ENCODE assay signal across 20 cellular contexts in the genomic region with DNA sequence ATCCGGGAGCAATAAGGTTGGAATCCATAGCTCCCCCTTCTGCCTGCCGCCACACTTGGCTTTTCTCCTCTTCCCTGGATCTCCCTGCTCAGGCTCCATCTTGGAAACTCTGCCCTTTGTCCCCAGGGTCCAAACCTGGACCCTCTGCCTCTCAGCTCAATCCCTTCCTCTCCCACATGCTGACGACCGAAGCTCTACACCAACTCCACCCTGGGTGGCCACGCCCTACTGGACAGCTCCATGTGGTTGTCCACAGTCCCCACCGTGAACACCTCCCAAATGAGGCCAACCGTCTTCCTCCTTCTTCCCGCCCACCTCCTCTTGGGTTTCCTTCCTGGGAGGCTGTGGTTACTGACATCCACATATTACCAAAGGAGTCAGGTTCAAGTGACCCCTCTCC. TPM values are rescaled to one million over a fixed set of nuclear protein-coding genes. Genes with fewer than 3 reads are reported as not detected.
A peak's percentile ranks its signal among the peaks of the same experiment; 100 is the strongest.
DNase-seq lines count a peak whose midpoint lies in the region; ATAC-seq, FAIRE-seq and TF ChIP-seq lines count a peak whose summit lies in the region.
"Had no signal": no experiment of that assay in that cellular context is flagged by ENCODE, and none has a peak within 500 bp of the region (broad histone marks: within the 10 kb centered on the region; RNA-seq: fewer than 3 reads in every experiment).

No MANE protein-coding gene starts in this region.

- no TSS peak for BruUV-seq in K562 (replicated peaks; lab: Mats Ljungman, UMichigan)

- H3K4me3 ChIP-seq in HEK293 (ENCODE audit: low read depth, low read length) (no peak overlapping the region), K562 (no peak overlapping the region), WERI-Rb-1 (ENCODE audit: low read depth, low read length) (no peak overlapping the region)
- H3K4me3 ChIP-seq: Peyer's patch, SJCRH30 had no signal

- TF ChIP-seq RAD21 in K562 (CRISPR knock-in tag; conservative IDR thresholded peaks at IDR 0.05 in 1 of 2, IDR thresholded peaks at IDR 0.05 in 1 of 2) = no peak

- peak; percentile 66 for ATAC-seq in K562

- TF ChIP-seq CTCF in HEK293 (tag by site-specific recombination; IDR thresholded peaks at IDR 0.05) (no peak), K562 (IDR thresholded peaks at IDR 0.05 in 2 of 3, conservative IDR thresholded peaks at IDR 0.05 in 1 of 3; ENCODE audit: insufficient read depth in 2 of 3, low read depth in 1 of 3, low read length in 3 of 3) (no peak), WERI-Rb-1 (IDR thresholded peaks at IDR 0.05; ENCODE audit: low read depth, low read length) (no peak)

- H3K4me2 ChIP-seq in K562 (ENCODE audit: insufficient read depth, low read length) = no peak overlapping the region

- CTCF ChIA-PET in HEK293 (lab: Yijun Ruan, JAX) = interaction anchor here (0.6 to 1.9 kb wide), 3 partner anchors 13 to 142 kb away, joined by 3 to 7 read pairs (median 3); no protein-coding TSS in a partner anchor
- CTCF ChIA-PET in K562 (lab: Yijun Ruan, JAX; ENCODE audit: low intra/inter-chr PET ratio) = no interaction called here

- POLR2A ChIA-PET in HEK293 (lab: Yijun Ruan, JAX) (interaction anchor here (1.2 kb wide), 1 partner anchor 9 kb away, joined by 3 read pairs; no protein-coding TSS in a partner anchor), K562 (lab: Yijun Ruan, JAX) (interaction anchor here (0.7 to 1.2 kb wide), 4 partner anchors 9 to 16 kb away, joined by 3 to 4 read pairs (median 4); no protein-coding TSS in a partner anchor)

- WGBS in K562 (ENCODE audit: insufficient coverage, low coverage, missing lambda C conversion rate) = 0% methylated on average over 8 of the region's 8 CpGs

- peaks cover 24 to 47% of the 10 kb centered on the region in 2 experiments; a peak in 4 of 5 replicates for H3K27me3 ChIP-seq in K562 (ENCODE audit: control insufficient read depth in 2 of 2, insufficient read depth in 2 of 2, low read length in 2 of 2)
- no peaks in the 10 kb centered on the region for H3K27me3 ChIP-seq in WERI-Rb-1 (ENCODE audit: insufficient read depth, low read depth, severe bottlenecking)
- H3K27me3 ChIP-seq: Peyer's patch, SJCRH30 had no signal

- FAIRE-seq in K562 (lab: Jason Lieb, UNC) = no peak
- no peak for FAIRE-seq in GM12892 (lab: Jason Lieb, UNC)

- intact Hi-C loops in K562 (cut with micrococcal nuclease) = no loop called here

- H3K27ac ChIP-seq in HEK293 (ENCODE audit: extremely low read depth, low read depth, low read length) = no peak overlapping the region
- H3K27ac ChIP-seq in K562 (ENCODE audit: extremely low read depth, low read depth, low read length) = no peak overlapping the region
- H3K27ac ChIP-seq in WERI-Rb-1 = no peak overlapping the region
- H3K27ac ChIP-seq: Peyer's patch, SJCRH30 had no signal

- H2AFZ ChIP-seq in K562 (ENCODE audit: low read depth, low read length) = no peak overlapping the region

- no peak overlapping the region for H3K9ac ChIP-seq in K562 (ENCODE audit: insufficient read depth in 1 of 2, low read depth in 2 of 2, low read length in 2 of 2)

- peak in 3 of 4 experiments; percentile 29 to 54 (median 44) for DNase-seq in K562 (ENCODE audit: extremely low read depth in 1 of 4, low spot score in 3 of 4)
- DNase-seq in iPS-NIHi11 (ENCODE audit: low spot score) = peak; percentile 12
- no peak for DNase-seq in nucleus accumbens (lab: John Stamatoyannopoulos, UW)
- DNase-seq in WERI-Rb-1 = no peak
- DNase-seq in GM12892 (ENCODE audit: insufficient read length) = no peak
- no peak for DNase-seq in Kasumi-1 (lab: John Stamatoyannopoulos, UW)
- DNase-seq: ACHN, C1 segment of cervical spinal cord, EL, H9, MV-4-11, NCI-H1694, NCI-H2081, NCI-H2171, NCI-H345, NCI-H524, SJCRH30 had no signal

- TF ChIP-seq EP300 in K562 (IDR thresholded peaks at IDR 0.05; ENCODE audit: low read length) = no peak

- H3K36me3 ChIP-seq in HEK293 (ENCODE audit: control insufficient read depth in 2 of 2, insufficient read depth in 1 of 2, low read length in 2 of 2) (no peaks in the 10 kb centered on the region), K562 (ENCODE audit: control insufficient read depth, insufficient read depth, low read length) (no peaks in the 10 kb centered on the region), WERI-Rb-1 (no peaks in the 10 kb centered on the region)
- H3K36me3 ChIP-seq: SJCRH30 had no signal

- in situ Hi-C loops in K562 (cut with MboI) = loop anchor here (25.0 kb wide), 1 partner anchor 414 kb away; a partner anchor contains a TSS

- H3K9me3 ChIP-seq in HEK293 (ENCODE audit: control insufficient read depth, insufficient read depth, low read depth, low read length) (no peaks in the 10 kb centered on the region; the same call in 1 of the 2 replicates), K562 (replicated peaks; ENCODE audit: control insufficient read depth, insufficient read depth, low read depth, low read length) (peaks cover 4% of the 10 kb centered on the region), WERI-Rb-1 (ENCODE audit: severe bottlenecking) (peaks cover 9% of the 10 kb centered on the region)
- H3K9me3 ChIP-seq: SJCRH30 had no signal

- no peaks in the 10 kb centered on the region for H3K9me1 ChIP-seq in K562 (ENCODE audit: control insufficient read depth, insufficient read depth, low read length)

- H3K4me1 ChIP-seq in HEK293 (ENCODE audit: control insufficient read depth, insufficient read depth, low read length) = no peaks in the 10 kb centered on the region
- H3K4me1 ChIP-seq in K562 (replicated peaks in 1 of 2; ENCODE audit: control insufficient read depth in 2 of 2, insufficient read depth in 2 of 2, low read length in 2 of 2) = peaks cover 0 to 7% of the 10 kb centered on the region in 2 experiments; a peak in 3 of 5 replicates
- H3K4me1 ChIP-seq: SJCRH30 had no signal

- no peaks in the 10 kb centered on the region for H3K79me2 ChIP-seq in K562 (ENCODE audit: control insufficient read depth, insufficient read depth, low read length)

- TF ChIP-seq POLR2A in K562 (conservative IDR thresholded peaks at IDR 0.05) = no peak
- TF ChIP-seq POLR2A in GM12892 (IDR thresholded peaks at IDR 0.05; ENCODE audit: low read depth, low read length) = no peak

- H4K20me1 ChIP-seq in K562 (replicated peaks; ENCODE audit: control insufficient read depth, insufficient read depth, low read length) = no peaks in the 10 kb centered on the region

RNA-seq across cellular contexts. Expression of a gene that starts 22.6 kb away (rescaled TPM):
- 4.5 and 5.4 TPM in 2 replicates for total RNA-seq in K562 (2011; cell fraction: chromatin; rRNA removed; ENCODE audit: low replicate concordance)
- 2.3 and 3.6 TPM in 2 replicates for total RNA-seq in K562 (2011; cell fraction: nucleolus; rRNA removed)
- 3.8 and 4.8 TPM in 2 replicates for total RNA-seq in K562 (2011; cell fraction: nucleoplasm; rRNA removed)
- 5.0 and 8.9 TPM in 2 replicates for total RNA-seq in K562 (2014; rRNA removed)
- total RNA-seq in K562 (2014; rRNA removed; fragmentation: Illumina TruSeq; extraction: Trizol) = 4.2 and 4.3 TPM in 2 replicates
- 5.9 and 6.1 TPM in 2 replicates for total RNA-seq in K562 (2015; rRNA removed; fragmentation: Illumina TruSeq; extraction: Trizol)
- 5.1 and 5.6 TPM in 2 replicates for total RNA-seq in K562 (2021)
- 1.9 and 5.8 TPM in 2 replicates for polyA plus RNA-seq in K562 (2011; rRNA removed)
- polyA plus RNA-seq in K562 (2011; cell fraction: cytosol; rRNA removed) = 1.0 and 2.2 TPM in 2 replicates
- 7.8 and 17.0 TPM in 2 replicates for polyA plus RNA-seq in K562 (2011; cell fraction: nucleus; rRNA removed)
- 5.6 and 7.1 TPM in 2 replicates for polyA plus RNA-seq in K562 (2012)
- polyA plus RNA-seq in K562 (2014; fragmentation: Illumina TruSeq; extraction: Trizol) = 4.1 and 5.4 TPM in 2 replicates
- 1 to 10 TPM; 1.6 to 2.1 TPM for polyA plus RNA-seq in K562 (2014; fragmentation: Nextera tagmentation; extraction: Ambion mirVana)
- 4.8 and 5.8 TPM in 2 replicates for polyA plus RNA-seq in K562 (2014; rRNA removed)
- polyA minus RNA-seq in K562 (2011; rRNA and poly(A)+ RNA removed) = 1.5 and 5.0 TPM in 2 replicates
- 1.7 and 3.9 TPM in 2 replicates for polyA minus RNA-seq in K562 (2011; cell fraction: cytosol; rRNA and poly(A)+ RNA removed)
- 2.2 and 5.8 TPM in 2 replicates for polyA minus RNA-seq in K562 (2011; cell fraction: nucleus; rRNA and poly(A)+ RNA removed)
- 7.5 TPM for polyA plus RNA-seq in GM12892 (2012; ENCODE audit: missing spikeins)
- total RNA-seq: SJCRH30 had no signal

RNA-seq across cellular contexts. Expression of a gene that starts 51.4 kb away (rescaled TPM):
- not detected in 2 replicates for total RNA-seq in K562 (2011; cell fraction: chromatin; rRNA removed; ENCODE audit: low replicate concordance)
- total RNA-seq in K562 (2011; cell fraction: nucleolus; rRNA removed) = not detected in 2 replicates
- total RNA-seq in K562 (2011; cell fraction: nucleoplasm; rRNA removed) = not detected in 2 replicates
- not detected in 2 replicates for total RNA-seq in K562 (2014; rRNA removed)
- total RNA-seq in K562 (2014; rRNA removed; fragmentation: Illumina TruSeq; extraction: Trizol) = not detected in 2 replicates
- total RNA-seq in K562 (2015; rRNA removed; fragmentation: Illumina TruSeq; extraction: Trizol) = not detected in 2 replicates
- total RNA-seq in K562 (2021) = not detected in 2 replicates
- polyA plus RNA-seq in K562 (2011; rRNA removed) = not detected in 2 replicates
- not detected in 2 replicates for polyA plus RNA-seq in K562 (2011; cell fraction: cytosol; rRNA removed)
- not detected in 2 replicates for polyA plus RNA-seq in K562 (2011; cell fraction: nucleus; rRNA removed)
- not detected in 2 replicates for polyA plus RNA-seq in K562 (2012)
- polyA plus RNA-seq in K562 (2014; fragmentation: Illumina TruSeq; extraction: Trizol) = not detected in 2 replicates
- polyA plus RNA-seq in K562 (2014; fragmentation: Nextera tagmentation; extraction: Ambion mirVana) = not detected
- not detected in 2 replicates for polyA plus RNA-seq in K562 (2014; rRNA removed)
- not detected in 2 replicates for polyA minus RNA-seq in K562 (2011; rRNA and poly(A)+ RNA removed)
- polyA minus RNA-seq in K562 (2011; cell fraction: cytosol; rRNA and poly(A)+ RNA removed) = not detected in 2 replicates
- polyA minus RNA-seq in K562 (2011; cell fraction: nucleus; rRNA and poly(A)+ RNA removed) = not detected in 2 replicates
- 0.95 TPM for polyA plus RNA-seq in GM12892 (2012; ENCODE audit: missing spikeins)
- total RNA-seq: M059J, SJCRH30 had no signal

RNA-seq across cellular contexts. Expression of a gene that starts 56.5 kb away (rescaled TPM):
- total RNA-seq in K562 (2011; cell fraction: chromatin; rRNA removed; ENCODE audit: low replicate concordance) = 202 and 277 TPM in 2 replicates
- total RNA-seq in K562 (2011; cell fraction: nucleolus; rRNA removed) = 120 and 121 TPM in 2 replicates
- 204 and 261 TPM in 2 replicates for total RNA-seq in K562 (2011; cell fraction: nucleoplasm; rRNA removed)
- total RNA-seq in K562 (2014; rRNA removed) (68.1 and 71.5 TPM in 2 replicates), K562 (2014; rRNA removed; fragmentation: Illumina TruSeq; extraction: Trizol) (79.0 and 83.5 TPM in 2 replicates), K562 (2015; rRNA removed; fragmentation: Illumina TruSeq; extraction: Trizol) (77.4 and 86.1 TPM in 2 replicates), K562 (2021) (111 and 121 TPM in 2 replicates)
- polyA plus RNA-seq in K562 (2011; rRNA removed) (87.1 and 111 TPM in 2 replicates), K562 (2014; fragmentation: Illumina TruSeq; extraction: Trizol) (89.1 and 93.1 TPM in 2 replicates), K562 (2014; fragmentation: Nextera tagmentation; extraction: Ambion mirVana) (10 to 100 TPM; 20.8 to 55.5 TPM), K562 (2014; rRNA removed) (70.1 and 75.2 TPM in 2 replicates)
- polyA plus RNA-seq in K562 (2011; cell fraction: cytosol; rRNA removed) = 75.3 and 82.0 TPM in 2 replicates
- polyA plus RNA-seq in K562 (2011; cell fraction: nucleus; rRNA removed) = 53.1 and 58.5 TPM in 2 replicates
- polyA plus RNA-seq in K562 (2012) = 47.4 and 51.1 TPM in 2 replicates
- polyA minus RNA-seq in K562 (2011; rRNA and poly(A)+ RNA removed) = 222 and 269 TPM in 2 replicates
- 64.4 and 77.8 TPM in 2 replicates for polyA minus RNA-seq in K562 (2011; cell fraction: cytosol; rRNA and poly(A)+ RNA removed)
- 54.1 and 74.6 TPM in 2 replicates for polyA minus RNA-seq in K562 (2011; cell fraction: nucleus; rRNA and poly(A)+ RNA removed)
- 33.4 TPM for polyA plus RNA-seq in GM12892 (2012; ENCODE audit: missing spikeins)

Comparison
In these comparisons a context has a peak if more than half of its experiments do, and no peak if none do; other contexts are left out.
1. DNase-seq: peak in K562 (3 of 4) and iPS-NIHi11 (single experiment); none in nucleus accumbens (0 of 56), WERI-Rb-1 (single experiment), GM12892 (single experiment) and Kasumi-1 (0 of 2).